In genomic region chr1:23980006-23980724, GRCh38 we compare ENCODE assay signal across 8 cellular contexts. TPM values are rescaled to one million over a fixed set of nuclear protein-coding genes. Genes with fewer than 3 reads are reported as not detected.
DNase-seq lines count a peak whose midpoint lies in the region; ATAC-seq and TF ChIP-seq lines count a peak whose summit lies in the region.

Gene SRSF10, minus strand, starts transcription at chr1:23980327. Its CDS starts 72 bp downstream, at chr1:23980255.

- peak; percentile 83 for ATAC-seq in GM21737 (IDR thresholded peaks at IDR 0.05; ENCODE audit: unreplicated experiment)
- peak; percentile 98 for ATAC-seq in Panc1
- ATAC-seq in activated T-cell treated with anti-CD3 and anti-CD28 coated beads, Interleukin-2, amount 50 U/mL, for 4 hours, result peak; percentile 93 to 94

- H3K27me3 ChIP-seq in KMS-11 (ENCODE audit: insufficient read depth, low read depth) (no peaks in the 10 kb centered on the region), Panc1 (ENCODE audit: control insufficient read depth, insufficient read depth, low read length) (no peaks in the 10 kb centered on the region), esophagus (ENCODE audit: control insufficient read depth in 1 of 2, insufficient read depth in 2 of 2, low read length in 2 of 2) (no peaks in the 10 kb centered on the region), muscle layer of colon (ENCODE audit: control insufficient read depth in 1 of 2, insufficient read depth in 2 of 2, low read length in 2 of 2) (no peaks in the 10 kb centered on the region)

- H3K79me2 ChIP-seq in KMS-11 (ENCODE audit: insufficient read depth, low read depth), result peaks cover 51% of the 10 kb centered on the region

- H2AFZ ChIP-seq in KMS-11 (ENCODE audit: low read depth), result peak within 1 kb of the TSS; percentile 84

- BruUV-seq in Panc1 (replicated peaks; lab: Mats Ljungman, UMichigan), result no TSS peak

- POLR2A ChIA-PET in Panc1 (lab: Charles Lee), result interaction anchor here (0.6 to 1.1 kb wide), 2 partner anchors 24 to 66 kb away, joined by 4 to 6 read pairs; no protein-coding TSS in a partner anchor

- H3K27me3 Mint-ChIP-seq in activated T-cell treated with anti-CD3 and anti-CD28 coated beads, Interleukin-2, amount 50 U/mL, for 4 hours (ENCODE audit: low read depth), result no peaks in the 10 kb centered on the region

- H3K36me3 ChIP-seq in KMS-11 (ENCODE audit: insufficient read depth) (peaks cover 8% of the 10 kb centered on the region; the same call in 1 of the 2 replicates), Panc1 (ENCODE audit: control insufficient read depth, insufficient read depth, low read length) (peaks cover 32% of the 10 kb centered on the region; the same call in 1 of the 2 replicates), esophagus (ENCODE audit: control insufficient read depth in 2 of 2, insufficient read depth in 2 of 2, low read length in 1 of 2) (no peaks in the 10 kb centered on the region), muscle layer of colon (ENCODE audit: insufficient read depth, low read length) (peaks cover 10% of the 10 kb centered on the region)

- DNase-seq in DMS79 treated with DMSO at 0.1 percent for 48 hours (lab: John Stamatoyannopoulos, UW) (peak; percentile 99), Panc1 (ENCODE audit: low read depth, low spot score) (peak; percentile 97)
- peak; percentile 97 for DNase-seq in activated T-cell treated with anti-CD3 and anti-CD28 coated beads, Interleukin-2, amount 50 U/mL, for 4 hours
- DNase-seq in stimulated activated CD8-positive, alpha-beta memory T cell treated with anti-CD3 and anti-CD28 coated beads, Interleukin-7, amount 100 ng/mL, for 24 hours (ENCODE audit: low read depth), result peak; percentile 90

- peaks cover 21% of the 10 kb centered on the region for H3K36me3 Mint-ChIP-seq in activated T-cell treated with anti-CD3 and anti-CD28 coated beads, Interleukin-2, amount 50 U/mL, for 4 hours (ENCODE audit: insufficient read depth)

- H3K4me1 Mint-ChIP-seq in activated T-cell treated with anti-CD3 and anti-CD28 coated beads, Interleukin-2, amount 50 U/mL, for 4 hours (ENCODE audit: low read depth), result peaks cover 38% of the 10 kb centered on the region

- H3K27ac ChIP-seq in KMS-11 (peak within 1 kb of the TSS; percentile 97), Panc1 (ENCODE audit: low read length) (peak within 1 kb of the TSS; percentile 100), esophagus (ENCODE audit: low read depth in 2 of 2, low read length in 1 of 2) (peak within 1 kb of the TSS; percentile 94 to 99), muscle layer of colon (ENCODE audit: low read depth, low read length) (peak within 1 kb of the TSS; percentile 92)

- in situ Hi-C loops in Panc1 (cut with HindIII; ENCODE audit: low pct_unique_long_range_greater_than_20kb, low sequenced_read_pairs), result no loop called here

- no peaks in the 10 kb centered on the region for H3K9me3 ChIP-seq in Panc1 (ENCODE audit: control insufficient read depth, insufficient read depth, low read depth, low read length)
- H3K9me3 ChIP-seq in esophagus (ENCODE audit: control insufficient read depth in 2 of 2, insufficient read depth in 1 of 2, low read depth in 1 of 2, low read length in 1 of 2), result no peaks in the 10 kb centered on the region
- H3K9me3 ChIP-seq in muscle layer of colon (ENCODE audit: low read length), result no peaks in the 10 kb centered on the region

- H3K4me3 Mint-ChIP-seq in activated T-cell treated with anti-CD3 and anti-CD28 coated beads, Interleukin-2, amount 50 U/mL, for 4 hours, result peak within 1 kb of the TSS; percentile 100

- H3K4me1 ChIP-seq in KMS-11 (ENCODE audit: low read depth, poor library complexity, severe bottlenecking) (peaks cover 44% of the 10 kb centered on the region), Panc1 (ENCODE audit: control insufficient read depth, insufficient read depth, low read length) (peaks cover 52% of the 10 kb centered on the region), esophagus (ENCODE audit: control insufficient read depth in 2 of 2, insufficient read depth in 2 of 2, low read length in 1 of 2) (peaks cover 2% of the 10 kb centered on the region in 2 donors), muscle layer of colon (ENCODE audit: insufficient read depth, low read length) (peaks cover 50% of the 10 kb centered on the region)

- no peak for TF ChIP-seq CTCF in KMS-11 (conservative IDR thresholded peaks at IDR 0.05; ENCODE audit: low read depth, low read length)
- TF ChIP-seq CTCF in Panc1 (IDR thresholded peaks at IDR 0.05), result no peak; the same call in 1 of the 2 replicates

- no peak within 1 kb of the TSS for H3K4me3 ChIP-seq in KMS-11 (IDR thresholded peaks at IDR 0.05; ENCODE audit: insufficient read depth, low read depth, low read length)
- H3K4me3 ChIP-seq in Panc1 (ENCODE audit: low read depth in 2 of 2, low read length in 2 of 2), result peak within 1 kb of the TSS; percentile 70 to 91
- peak within 1 kb of the TSS; percentile 93 to 99 for H3K4me3 ChIP-seq in esophagus (ENCODE audit: low read depth in 1 of 2, low read length in 2 of 2)
- peak within 1 kb of the TSS; percentile 94 for H3K4me3 ChIP-seq in muscle layer of colon (ENCODE audit: low read depth in 1 of 2, low read length in 2 of 2)

- H3K9ac ChIP-seq in KMS-11, result peak within 1 kb of the TSS; percentile 100
- H3K9ac ChIP-seq in muscle layer of colon (ENCODE audit: low read length), result peak within 1 kb of the TSS; percentile 91

- CTCF ChIA-PET in Panc1 (lab: Charles Lee), result no interaction called here

- 0 to 1% methylated on average over 65 to 67 of the region's 67 CpGs for WGBS in esophagus, 2 donors

- H3K9me3 Mint-ChIP-seq in activated T-cell treated with anti-CD3 and anti-CD28 coated beads, Interleukin-2, amount 50 U/mL, for 4 hours, result no peaks in the 10 kb centered on the region

- intact Hi-C loops in Panc1 (cut with micrococcal nuclease; ENCODE audit: unreplicated experiment), result loop anchor here (5.0 kb wide), 1 partner anchor 37 kb away; no protein-coding TSS in a partner anchor

- H4K20me1 ChIP-seq in KMS-11 (ENCODE audit: insufficient read depth), result peaks cover 27% of the 10 kb centered on the region

- peak within 1 kb of the TSS; percentile 86 for H3K4me2 ChIP-seq in KMS-11

RNA-seq across cellular contexts. Expression of gene SRSF10, which starts in this region (rescaled TPM):
- 137 TPM for total RNA-seq in Panc1 (2021; ENCODE audit: unreplicated experiment)
- polyA plus RNA-seq in Panc1 (2012; ENCODE audit: insufficient read length), result 80.1 TPM
- total RNA-seq in activated T-cell treated with anti-CD3 and anti-CD28 coated beads, Interleukin-2, amount 50 U/mL, for 4 hours, result 100 to 1,000 TPM; 238 to 250 (median 241) TPM
- polyA plus RNA-seq in esophagus, result 10 to 100 TPM; 42.3 to 57.9 TPM
